ENCODE assay signal across 1 cellular context in genomic region chr11:76919887-76920746, GRCh38.
TF ChIP-seq lines count a peak whose summit lies in the region.

No MANE protein-coding gene starts in this region.

TF ChIP-seq in HepG2, 621 proteins besides CTCF, POLR2A, EP300 and RAD21 (continued from another document):
- no peak for TF ChIP-seq REST (IDR thresholded peaks at IDR 0.05; ENCODE audit: borderline replicate concordance in 1 of 2, low read depth in 1 of 2, low read length in 2 of 2)
- TF ChIP-seq ZNF652 (CRISPR knock-in tag; IDR thresholded peaks at IDR 0.05; ENCODE audit: borderline replicate concordance, low read depth) = no peak
- no peak for TF ChIP-seq SIX1 (CRISPR knock-in tag; IDR thresholded peaks at IDR 0.05; ENCODE audit: borderline replicate concordance)
- TF ChIP-seq MIXL1 (CRISPR knock-in tag; IDR thresholded peaks at IDR 0.05) = 0 out of 2 replicates have a peak, but pooled peaks have one; percentile 15
- TF ChIP-seq TEF (CRISPR knock-in tag; IDR thresholded peaks at IDR 0.05) = no peak
- peak; percentile 75 for TF ChIP-seq ELF3 (CRISPR knock-in tag; IDR thresholded peaks at IDR 0.05)
- no peak for TF ChIP-seq RFXANK (CRISPR knock-in tag; IDR thresholded peaks at IDR 0.05)
- peak; percentile 22 for TF ChIP-seq XRCC5 (optimal IDR thresholded peaks at IDR 0.05; ENCODE audit: low read length)
- TF ChIP-seq ZNF12 (CRISPR knock-in tag; IDR thresholded peaks at IDR 0.05) = no peak
- TF ChIP-seq ZNF747 (CRISPR knock-in tag; IDR thresholded peaks at IDR 0.05; ENCODE audit: borderline replicate concordance) = no peak
- TF ChIP-seq THAP9 (CRISPR knock-in tag; IDR thresholded peaks at IDR 0.05; ENCODE audit: borderline replicate concordance) = 0 out of 2 replicates have a peak, but pooled peaks have one; percentile 22
- no peak for TF ChIP-seq KDM2A (CRISPR knock-in tag; IDR thresholded peaks at IDR 0.05; ENCODE audit: borderline replicate concordance, low read depth)
- peak; percentile 81 for TF ChIP-seq STAG1 (CRISPR knock-in tag; IDR thresholded peaks at IDR 0.05)
- TF ChIP-seq ZNF496 (CRISPR knock-in tag; IDR thresholded peaks at IDR 0.05; ENCODE audit: insufficient replicate concordance) = no peak
- no peak for TF ChIP-seq ZNF557 (CRISPR knock-in tag; IDR thresholded peaks at IDR 0.05)
TF ChIP-seq in HepG2: peak in this region for 9.
